In genomic region chr3:21330293-21330692, GRCh38 we compare ENCODE assay signal across 8 cellular contexts.
A peak's percentile ranks its signal among the peaks of the same experiment; 100 is the strongest.
DNase-seq lines count a peak whose midpoint lies in the region; ATAC-seq, FAIRE-seq and TF ChIP-seq lines count a peak whose summit lies in the region.

No MANE protein-coding gene starts in this region.

- H3K27me3 ChIP-seq in CD8-positive, alpha-beta T cell (ENCODE audit: insufficient read depth, low read length): no peaks in the 10 kb centered on the region
- no peaks in the 10 kb centered on the region for H3K27me3 ChIP-seq in Karpas-422 (ENCODE audit: low read length)

- no peak for ATAC-seq in CD8-positive, alpha-beta T cell
- ATAC-seq in GM21423 (IDR thresholded peaks at IDR 0.05; ENCODE audit: unreplicated experiment) (peak; percentile 91), HG03469 (IDR thresholded peaks at IDR 0.05; ENCODE audit: unreplicated experiment) (peak; percentile 87)

- no peaks in the 10 kb centered on the region for H4K20me1 ChIP-seq in Karpas-422 (ENCODE audit: insufficient read depth, low read depth, low read length)

- no peak for FAIRE-seq in GM19239 (lab: Jason Lieb, UNC)

- H3K79me2 ChIP-seq in Karpas-422 (ENCODE audit: low read length): no peaks in the 10 kb centered on the region

- no peak overlapping the region for H2AFZ ChIP-seq in Karpas-422 (ENCODE audit: low read length)

- H3K4me2 ChIP-seq in Karpas-422 (ENCODE audit: low read depth, low read length, poor library complexity, severe bottlenecking): no peak overlapping the region

- no peak overlapping the region for H3K4me3 ChIP-seq in CD8-positive, alpha-beta T cell (ENCODE audit: low read depth, low read length)
- H3K4me3 ChIP-seq in epithelial cell of esophagus (ENCODE audit: low read length) (no peak overlapping the region), Karpas-422 (ENCODE audit: low read length) (no peak overlapping the region)

- no peaks in the 10 kb centered on the region for H3K27me3 Mint-ChIP-seq in CD8-positive, alpha-beta T cell (ENCODE audit: low read depth)

- H3K27ac Mint-ChIP-seq in CD8-positive, alpha-beta T cell: no peak overlapping the region

- H3K9me3 Mint-ChIP-seq in CD8-positive, alpha-beta T cell: peaks cover 2% of the 10 kb centered on the region

- no peak overlapping the region for H3K9ac ChIP-seq in Karpas-422 (ENCODE audit: low read length)

- H3K36me3 ChIP-seq in CD8-positive, alpha-beta T cell (ENCODE audit: insufficient read depth, low read length): no peaks in the 10 kb centered on the region
- no peaks in the 10 kb centered on the region for H3K36me3 ChIP-seq in Karpas-422 (ENCODE audit: insufficient read depth, low read length)

- TF ChIP-seq CTCF in CD8-positive, alpha-beta T cell (IDR thresholded peaks at IDR 0.05): no peak
- TF ChIP-seq CTCF in epithelial cell of esophagus (IDR thresholded peaks at IDR 0.05; ENCODE audit: insufficient read depth, low read depth, low read length, missing control alignments): no peak

- peaks cover 2% of the 10 kb centered on the region for H3K4me1 Mint-ChIP-seq in CD8-positive, alpha-beta T cell (ENCODE audit: low read depth)

- POLR2A ChIA-PET in CD8-positive, alpha-beta T cell (lab: Charles Lee): no interaction called here

- H3K4me1 ChIP-seq in CD8-positive, alpha-beta T cell (ENCODE audit: insufficient read depth, low read length): no peaks in the 10 kb centered on the region
- no peaks in the 10 kb centered on the region for H3K4me1 ChIP-seq in Karpas-422 (ENCODE audit: low read length)

- H3K9me2 ChIP-seq in Karpas-422 (replicated peaks; ENCODE audit: insufficient read depth, low read length): no peaks in the 10 kb centered on the region

- no peak for DNase-seq in CD8-positive, alpha-beta T cell
- DNase-seq in epithelial cell of esophagus (ENCODE audit: low read depth): peak; percentile 61
- DNase-seq in GM19239 (ENCODE audit: insufficient read length, low spot score): no peak
- DNase-seq in ureter (ENCODE audit: low spot score): no peak
- no peak for DNase-seq in NCI-H2081 (lab: John Stamatoyannopoulos, UW)
- DNase-seq in Karpas-422: no peak

- CTCF ChIA-PET in CD8-positive, alpha-beta T cell (lab: Charles Lee): interaction anchor here (0.8 kb wide), 1 partner anchor 86 kb away, joined by 3 read pairs; no protein-coding TSS in a partner anchor

- no peaks in the 10 kb centered on the region for H3K9me3 ChIP-seq in CD8-positive, alpha-beta T cell (ENCODE audit: low read length)
- H3K9me3 ChIP-seq in Karpas-422 (ENCODE audit: low read length): peaks cover 12% of the 10 kb centered on the region; the same call in 1 of the 2 replicates

- no peak overlapping the region for H3K27ac ChIP-seq in CD8-positive, alpha-beta T cell (ENCODE audit: low read depth, low read length)
- H3K27ac ChIP-seq in Karpas-422 (ENCODE audit: low read length): no peak overlapping the region

- no peaks in the 10 kb centered on the region for H3K36me3 Mint-ChIP-seq in CD8-positive, alpha-beta T cell

- intact Hi-C loops in CD8-positive, alpha-beta T cell (cut with DNase I, micrococcal nuclease): no loop called here

- peak overlapping the region; percentile 15 for H3K4me3 Mint-ChIP-seq in CD8-positive, alpha-beta T cell
